Comparison of ENCODE assay signal across 1 cellular context in the genomic region with DNA sequence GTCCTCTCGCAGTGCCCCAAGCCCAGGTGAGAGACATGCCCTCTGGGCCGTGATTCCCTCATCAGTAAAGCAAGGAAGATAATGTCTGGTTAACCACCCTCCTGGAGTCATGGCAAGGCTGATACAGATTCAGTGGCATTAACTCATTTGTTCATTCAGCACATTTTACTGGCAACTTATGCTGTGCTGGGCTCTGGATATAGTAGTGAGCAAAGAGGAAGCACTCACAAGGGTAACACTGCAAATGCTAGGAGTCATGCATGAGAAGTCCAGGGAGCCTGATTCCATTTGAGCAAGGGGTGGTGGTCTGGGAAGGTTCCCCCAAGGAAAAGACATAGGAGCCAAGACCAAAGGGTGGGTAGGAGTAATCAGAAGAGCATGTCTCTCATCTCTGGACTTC.
TF ChIP-seq lines count a peak whose summit lies in the region.

No MANE protein-coding gene starts in this region.

TF ChIP-seq in WTC11, 78 proteins besides CTCF, POLR2A, EP300 and RAD21 (continued from another document):
- TF ChIP-seq, protein P1, sequence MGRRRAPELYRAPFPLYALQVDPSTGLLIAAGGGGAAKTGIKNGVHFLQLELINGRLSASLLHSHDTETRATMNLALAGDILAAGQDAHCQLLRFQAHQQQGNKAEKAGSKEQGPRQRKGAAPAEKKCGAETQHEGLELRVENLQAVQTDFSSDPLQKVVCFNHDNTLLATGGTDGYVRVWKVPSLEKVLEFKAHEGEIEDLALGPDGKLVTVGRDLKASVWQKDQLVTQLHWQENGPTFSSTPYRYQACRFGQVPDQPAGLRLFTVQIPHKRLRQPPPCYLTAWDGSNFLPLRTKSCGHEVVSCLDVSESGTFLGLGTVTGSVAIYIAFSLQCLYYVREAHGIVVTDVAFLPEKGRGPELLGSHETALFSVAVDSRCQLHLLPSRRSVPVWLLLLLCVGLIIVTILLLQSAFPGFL (CRISPR knock-in tag; IDR thresholded peaks at IDR 0.05; ENCODE audit: borderline replicate concordance), result no peak
- TF ChIP-seq IRF2 (CRISPR knock-in tag; IDR thresholded peaks at IDR 0.05; ENCODE audit: borderline replicate concordance, low read depth) (no peak), ZBTB21 (CRISPR knock-in tag; IDR thresholded peaks at IDR 0.05; ENCODE audit: borderline replicate concordance) (no peak), NR3C1 (CRISPR knock-in tag; conservative IDR thresholded peaks at IDR 0.05; ENCODE audit: low read depth) (no peak)
- TF ChIP-seq, protein P2, sequence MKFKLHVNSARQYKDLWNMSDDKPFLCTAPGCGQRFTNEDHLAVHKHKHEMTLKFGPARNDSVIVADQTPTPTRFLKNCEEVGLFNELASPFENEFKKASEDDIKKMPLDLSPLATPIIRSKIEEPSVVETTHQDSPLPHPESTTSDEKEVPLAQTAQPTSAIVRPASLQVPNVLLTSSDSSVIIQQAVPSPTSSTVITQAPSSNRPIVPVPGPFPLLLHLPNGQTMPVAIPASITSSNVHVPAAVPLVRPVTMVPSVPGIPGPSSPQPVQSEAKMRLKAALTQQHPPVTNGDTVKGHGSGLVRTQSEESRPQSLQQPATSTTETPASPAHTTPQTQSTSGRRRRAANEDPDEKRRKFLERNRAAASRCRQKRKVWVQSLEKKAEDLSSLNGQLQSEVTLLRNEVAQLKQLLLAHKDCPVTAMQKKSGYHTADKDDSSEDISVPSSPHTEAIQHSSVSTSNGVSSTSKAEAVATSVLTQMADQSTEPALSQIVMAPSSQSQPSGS (CRISPR knock-in tag; IDR thresholded peaks at IDR 0.05; ENCODE audit: borderline replicate concordance, low read depth), result no peak
TF ChIP-seq in WTC11: peak in this region for 0.
